2 cellular contexts compared by ENCODE assay signal in genomic region chr5:150300496-150301169, GRCh38.
TF ChIP-seq lines count a peak whose summit lies in the region.

No MANE protein-coding gene starts in this region.

TF ChIP-seq in HEK293, 187 proteins besides CTCF, POLR2A, EP300 and RAD21:
- 0 out of 2 replicates have a peak, but pooled peaks have one; percentile 38 for TF ChIP-seq ZNF223 (tag by site-specific recombination; IDR thresholded peaks at IDR 0.05)
- no peak for TF ChIP-seq YY1 (tag by site-specific recombination; IDR thresholded peaks at IDR 0.05)

TF ChIP-seq in HepG2, 621 proteins besides CTCF, POLR2A, EP300 and RAD21:
- no peak for TF ChIP-seq ZMAT5 (CRISPR knock-in tag; IDR thresholded peaks at IDR 0.05; ENCODE audit: borderline replicate concordance, low read depth)
- no peak for TF ChIP-seq SIN3B (IDR thresholded peaks at IDR 0.05; ENCODE audit: low read length)
- no peak for TF ChIP-seq ZSCAN20 (CRISPR knock-in tag; IDR thresholded peaks at IDR 0.05; ENCODE audit: borderline replicate concordance)
- TF ChIP-seq ZBTB4 (CRISPR knock-in tag; IDR thresholded peaks at IDR 0.05; ENCODE audit: borderline replicate concordance) = no peak
- TF ChIP-seq ZNF563 (CRISPR knock-in tag; IDR thresholded peaks at IDR 0.05) = no peak
- TF ChIP-seq ZNF274 (CRISPR knock-in tag; IDR thresholded peaks at IDR 0.05) = no peak
- TF ChIP-seq NAIF1 (CRISPR knock-in tag; IDR thresholded peaks at IDR 0.05; ENCODE audit: borderline replicate concordance) = no peak
- no peak for TF ChIP-seq ZSCAN31 (CRISPR knock-in tag; IDR thresholded peaks at IDR 0.05; ENCODE audit: low read depth)
- no peak for TF ChIP-seq ERF (CRISPR knock-in tag; IDR thresholded peaks at IDR 0.05)
- TF ChIP-seq ZNF550 (CRISPR knock-in tag; IDR thresholded peaks at IDR 0.05; ENCODE audit: borderline replicate concordance) = no peak
- TF ChIP-seq SCMH1 (CRISPR knock-in tag; IDR thresholded peaks at IDR 0.05; ENCODE audit: borderline replicate concordance) = no peak
- TF ChIP-seq RBM39 (IDR thresholded peaks at IDR 0.05; ENCODE audit: low read depth, low read length, poor library complexity, severe bottlenecking) = no peak
- no peak for TF ChIP-seq USF2 (IDR thresholded peaks at IDR 0.05; ENCODE audit: low read depth, low read length)
- no peak for TF ChIP-seq USF2 (CRISPR knock-in tag; IDR thresholded peaks at IDR 0.05; ENCODE audit: borderline replicate concordance)
- no peak for TF ChIP-seq AGO1 (IDR thresholded peaks at IDR 0.05; ENCODE audit: low read depth, low read length, poor library complexity, severe bottlenecking)
- no peak for TF ChIP-seq U2AF1 (optimal IDR thresholded peaks at IDR 0.05; ENCODE audit: low read depth, low read length)
